In genomic region chr10:111865550-111865949, GRCh38 we compare ENCODE assay signal across 9 cellular contexts.
"Had no signal": no experiment of that assay in that cellular context is flagged by ENCODE, and none has a peak within 500 bp of the region (broad histone marks: within the 10 kb centered on the region; RNA-seq: fewer than 3 reads in every experiment).

No MANE protein-coding gene starts in this region.

- ATAC-seq: HepG2, K562 had no signal

- H3K4me3 ChIP-seq: K562 had no signal

- H3K4me2 ChIP-seq: KMS-11 had no signal

- H3K9me3 Mint-ChIP-seq: IgD-negative memory B cell had no signal

- H3K9ac ChIP-seq: KMS-11 had no signal

- DNase-seq: IMR-90, Karpas-422, KBM-7 had no signal

- H3K36me3 Mint-ChIP-seq: IgD-negative memory B cell had no signal

- FAIRE-seq: HepG2, HTR-8/SVneo, K562 had no signal

- H3K27ac ChIP-seq: HL-60, KMS-11 had no signal

- H3K27ac Mint-ChIP-seq: IgD-negative memory B cell had no signal
